In the genomic region with DNA sequence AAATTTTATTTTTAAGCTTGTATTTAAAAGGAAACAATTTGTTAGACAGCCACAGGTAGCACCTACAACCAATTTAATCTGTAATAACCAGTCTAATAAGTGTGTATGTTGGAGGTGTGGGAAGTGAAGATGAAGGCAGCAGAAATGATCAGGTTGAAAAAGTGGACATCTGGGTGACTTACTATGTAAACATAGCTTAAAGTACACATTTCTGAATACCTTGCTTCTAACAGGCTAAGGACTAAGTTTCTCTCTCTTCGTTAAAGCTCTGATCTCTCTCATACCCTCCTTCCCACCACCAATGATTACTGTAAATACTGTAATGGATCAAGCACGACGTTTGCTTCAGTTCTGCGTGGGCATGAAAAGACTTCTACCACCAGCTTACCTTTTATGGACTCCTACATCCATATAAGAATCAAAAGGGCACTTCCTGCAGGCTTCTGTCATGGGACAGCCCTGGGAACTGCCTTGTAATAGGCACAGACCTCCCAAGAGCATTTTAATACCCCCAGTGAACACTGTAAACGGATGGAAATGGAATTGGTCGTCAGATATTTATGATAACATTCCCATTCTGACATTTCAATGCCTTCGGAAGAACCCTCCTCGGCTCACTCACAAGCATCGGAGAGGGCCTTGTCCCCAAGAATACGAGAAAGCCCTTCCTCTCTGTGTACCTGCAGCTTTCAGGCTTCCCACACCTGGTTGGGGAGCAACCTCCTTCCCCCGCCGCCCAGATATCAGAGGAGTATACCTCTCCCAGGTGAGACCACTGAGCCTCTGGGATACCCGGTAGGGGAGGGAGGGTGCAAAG, we compare ENCODE assay signal across 8 cellular contexts. TPM values are rescaled to one million over a fixed set of nuclear protein-coding genes. Genes with fewer than 3 reads are reported as not detected.
DNase-seq lines count a peak whose midpoint lies in the region; TF ChIP-seq lines count a peak whose summit lies in the region.

No MANE protein-coding gene starts in this region.

- H2BK120ac ChIP-seq in mesenchymal stem cell (ENCODE audit: low read depth, low read length): peak overlapping the region; percentile 2

- H3K9me2 ChIP-seq in MM.1S (replicated peaks; ENCODE audit: insufficient read depth, low read length): no peaks in the 10 kb centered on the region

- no peaks in the 10 kb centered on the region for H4K20me1 ChIP-seq in MM.1S (ENCODE audit: insufficient read depth, low read length)

- peaks cover 23% of the 10 kb centered on the region for H3K79me1 ChIP-seq in mesenchymal stem cell (replicated peaks; ENCODE audit: low read length, poor library complexity, severe bottlenecking)

- H3K9me3 ChIP-seq in MM.1S (replicated peaks; ENCODE audit: insufficient read depth, low read length) (no peaks in the 10 kb centered on the region), mesenchymal stem cell (ENCODE audit: control insufficient read depth, low read length) (no peaks in the 10 kb centered on the region), uterus (no peaks in the 10 kb centered on the region)

- peak overlapping the region in 1 of 2 experiments; percentile 6 for H2BK12ac ChIP-seq in mesenchymal stem cell (ENCODE audit: low read length in 2 of 2)

- H4K8ac ChIP-seq in mesenchymal stem cell (ENCODE audit: low read length): peak overlapping the region; percentile 98

- no peak overlapping the region for H3K23ac ChIP-seq in mesenchymal stem cell (ENCODE audit: low read length in 2 of 2)

- no peaks in the 10 kb centered on the region for H3K27me3 ChIP-seq in MM.1S (replicated peaks; ENCODE audit: insufficient read depth, low read length)
- no peaks in the 10 kb centered on the region for H3K27me3 ChIP-seq in mesenchymal stem cell (ENCODE audit: control insufficient read depth in 1 of 2, insufficient read depth in 1 of 2, low read length in 2 of 2)
- H3K27me3 ChIP-seq in uterus: no peaks in the 10 kb centered on the region

- peak overlapping the region; percentile 97 for H2AFZ ChIP-seq in MM.1S (ENCODE audit: low read length)
- peak overlapping the region; percentile 68 for H2AFZ ChIP-seq in mesenchymal stem cell (ENCODE audit: low read depth, low read length)

- no peak for TF ChIP-seq POLR2A in uterus (IDR thresholded peaks at IDR 0.05)

- DNase-seq in activated CD8-positive, alpha-beta memory T cell treated with anti-CD3 and anti-CD28 coated beads, Interleukin-2, amount 50 U/mL, for 4 hours: peak; percentile 15
- DNase-seq in activated CD8-positive, alpha-beta memory T cell treated with anti-CD3 and anti-CD28 coated beads for 24 hours: no peak
- no peak for DNase-seq in MM.1S
- peak in 7 of 61 donors; percentile 5 to 48 (median 30) for DNase-seq in caudate nucleus (lab: John Stamatoyannopoulos, UW)
- no peak for DNase-seq in mesenchymal stem cell
- no peak for DNase-seq in uterus
- DNase-seq in NCI-H510A (lab: John Stamatoyannopoulos, UW): no peak
- no peak for DNase-seq in cerebellar nuclear complex (lab: John Stamatoyannopoulos, UW)

- peaks cover 31% of the 10 kb centered on the region for H3K79me2 ChIP-seq in MM.1S (ENCODE audit: low read length)

- peak overlapping the region; percentile 59 for H2BK5ac ChIP-seq in mesenchymal stem cell (ENCODE audit: low read depth, low read length, poor library complexity, severe bottlenecking)

- intact Hi-C loops in uterus (cut with DNase I; ENCODE audit: low total_unique reads): no loop called here

- H3F3A ChIP-seq in MM.1S (ENCODE audit: insufficient read depth, low read length): peaks cover 8% of the 10 kb centered on the region; the same call in 1 of the 2 replicates

- H4K91ac ChIP-seq in mesenchymal stem cell (ENCODE audit: low read length): peak overlapping the region; percentile 68

- no peak overlapping the region for H2BK15ac ChIP-seq in mesenchymal stem cell (ENCODE audit: low read depth, poor library complexity, severe bottlenecking)

- H3K18ac ChIP-seq in mesenchymal stem cell (ENCODE audit: low read depth in 1 of 2, low read length in 2 of 2): peak overlapping the region; percentile 85 to 92

- TF ChIP-seq CTCF in MM.1S (IDR thresholded peaks at IDR 0.05; ENCODE audit: low read length) (no peak), uterus (IDR thresholded peaks at IDR 0.05) (no peak)

- WGBS in mesenchymal stem cell: 14% methylated on average over 9 of the region's 13 CpGs

- peak overlapping the region in 1 of 2 experiments; percentile 68 for H3K14ac ChIP-seq in mesenchymal stem cell (ENCODE audit: low read length in 2 of 2)

- peak overlapping the region; percentile 80 for H3K9ac ChIP-seq in MM.1S (ENCODE audit: low read length)
- H3K9ac ChIP-seq in mesenchymal stem cell (ENCODE audit: low read length): peak overlapping the region; percentile 96

- H3K4me3 ChIP-seq in MM.1S (ENCODE audit: low read length) (peak overlapping the region; percentile 94), mesenchymal stem cell (ENCODE audit: insufficient read depth in 1 of 2, low read depth in 1 of 2, low read length in 2 of 2) (peak overlapping the region; percentile 84 to 100), uterus (peak overlapping the region; percentile 75 to 78)

- H3K4me2 ChIP-seq in MM.1S (ENCODE audit: low read depth, low read length): peak overlapping the region; percentile 98
- H3K4me2 ChIP-seq in mesenchymal stem cell (ENCODE audit: low read length, poor library complexity, severe bottlenecking): peak overlapping the region; percentile 98

- H3K36me3 ChIP-seq in MM.1S (replicated peaks; ENCODE audit: insufficient read depth, low read length) (no peaks in the 10 kb centered on the region), mesenchymal stem cell (ENCODE audit: control insufficient read depth in 1 of 2, insufficient read depth in 2 of 2, low read depth in 1 of 2, low read length in 2 of 2) (peaks cover 0 to 8% of the 10 kb centered on the region in 2 experiments), uterus (no peaks in the 10 kb centered on the region)

- H3K4me1 ChIP-seq in MM.1S (ENCODE audit: low read length): peaks cover 12% of the 10 kb centered on the region
- H3K4me1 ChIP-seq in mesenchymal stem cell (ENCODE audit: control insufficient read depth, insufficient read depth, low read depth, low read length): peaks cover 8% of the 10 kb centered on the region
- no peaks in the 10 kb centered on the region for H3K4me1 ChIP-seq in uterus

- no peak overlapping the region for H2AK5ac ChIP-seq in mesenchymal stem cell (ENCODE audit: low read length, severe bottlenecking)

- H3K27ac ChIP-seq in MM.1S (ENCODE audit: low read length): peak overlapping the region; percentile 1; the same call in 1 of the 2 replicates
- H3K27ac ChIP-seq in caudate nucleus (ENCODE audit: low read depth, low read length): peak overlapping the region; percentile 85
- peak overlapping the region; percentile 74 for H3K27ac ChIP-seq in mesenchymal stem cell (ENCODE audit: low read length, poor library complexity, severe bottlenecking)
- H3K27ac ChIP-seq in uterus: peak overlapping the region; percentile 88 to 89

- peak overlapping the region; percentile 64 to 97 for H3K4ac ChIP-seq in mesenchymal stem cell (ENCODE audit: low read depth in 1 of 2, low read length in 2 of 2)

RNA-seq across cellular contexts. Expression of a gene that starts 0.7 kb away (rescaled TPM):
- 25.0 TPM for polyA plus RNA-seq in mesenchymal stem cell (2013, experiment 1 of 2)
- 24.7 TPM for polyA plus RNA-seq in mesenchymal stem cell (2013, experiment 2 of 2)
- total RNA-seq in uterus: 10 to 100 TPM in 3 of 4 donors, 1 to 10 TPM in 1; 5.3 to 30.7 (median 13.8) TPM

RNA-seq across cellular contexts. Expression of a gene that starts 19.6 kb away (rescaled TPM):
- polyA plus RNA-seq in mesenchymal stem cell (2013, experiment 1 of 2): 2.1 TPM
- 2.1 TPM for polyA plus RNA-seq in mesenchymal stem cell (2013, experiment 2 of 2)
- total RNA-seq in uterus: 10 to 100 TPM in 1 of 4 donors, 1 to 10 TPM in 2, not detected in 1; 2.3 to 10.5 (median 9.3) TPM

RNA-seq across cellular contexts. Expression of a gene that starts 32.6 kb away (rescaled TPM):
- polyA plus RNA-seq in mesenchymal stem cell (2013, experiment 1 of 2): 0.15 TPM
- 0.11 TPM for polyA plus RNA-seq in mesenchymal stem cell (2013, experiment 2 of 2)
- total RNA-seq in uterus: under 1 TPM in 1 of 4 donors, not detected in 3; 0.28 TPM

Comparison
In these comparisons a context has a peak if more than half of its experiments do, and no peak if none do; other contexts are left out.
1. H3K27ac ChIP-seq: peak in every context shown above with its lines; median percentile 88 in uterus; 85 in caudate nucleus; 74 in mesenchymal stem cell; 1 in MM.1S.